Comparison of ENCODE assay signal across 11 cellular contexts in the genomic region with DNA sequence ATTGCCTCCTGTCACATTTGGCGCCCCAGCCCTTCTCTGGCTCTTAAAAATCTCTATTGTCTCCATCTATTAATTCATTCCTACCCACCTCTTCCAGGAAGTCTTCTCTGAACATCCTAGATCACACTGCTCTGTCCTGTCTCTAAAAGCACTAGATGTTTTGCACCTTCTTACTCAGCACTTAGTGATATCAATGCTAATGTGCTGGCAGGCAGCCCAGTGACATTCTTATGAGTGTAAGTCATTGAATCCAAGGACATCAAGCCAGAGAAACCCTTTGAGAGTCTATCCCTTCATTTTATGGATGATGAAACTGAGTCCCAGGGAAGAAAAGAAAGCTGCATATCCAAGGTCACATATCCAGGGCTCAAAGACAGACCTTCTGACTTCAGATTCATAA. TPM values are rescaled to one million over a fixed set of nuclear protein-coding genes. Genes with fewer than 3 reads are reported as not detected.
DNase-seq lines count a peak whose midpoint lies in the region; ATAC-seq, FAIRE-seq and TF ChIP-seq lines count a peak whose summit lies in the region.
"Had no signal": no experiment of that assay in that cellular context is flagged by ENCODE, and none has a peak within 500 bp of the region (broad histone marks: within the 10 kb centered on the region; RNA-seq: fewer than 3 reads in every experiment).

No MANE protein-coding gene starts in this region.

- peak overlapping the region; percentile 53 for H3K4me2 ChIP-seq in A549

- TF ChIP-seq EP300 in A549 (IDR thresholded peaks at IDR 0.05): no peak

- 87% methylated on average over 1 of the region's 1 CpG for WGBS in A549 (ENCODE audit: missing lambda C conversion rate)

- H3K27ac ChIP-seq in A549 (peak overlapping the region; percentile 40 to 73), SJCRH30 (no peak overlapping the region)

- no peaks in the 10 kb centered on the region for H3K36me3 ChIP-seq in SJCRH30

- ATAC-seq in A549 (peak; percentile 85 to 88), HG02642 (IDR thresholded peaks at IDR 0.05; ENCODE audit: poor library complexity, unreplicated experiment) (no peak)

- no peaks in the 10 kb centered on the region for H3K27me3 ChIP-seq in SJCRH30

- H3K4me3 ChIP-seq in A549 (no peak overlapping the region), SJCRH30 (no peak overlapping the region)

- H3K4me1 ChIP-seq in A549: peaks cover 20% of the 10 kb centered on the region
- no peaks in the 10 kb centered on the region for H3K4me1 ChIP-seq in SJCRH30

- peak; percentile 90 for FAIRE-seq in A549 (lab: Jason Lieb, UNC)

- TF ChIP-seq RAD21 in A549 (conservative IDR thresholded peaks at IDR 0.05 in 1 of 2, IDR thresholded peaks at IDR 0.05 in 1 of 2): no peak

- POLR2A ChIA-PET in A549 (lab: Yijun Ruan, JAX): no interaction called here

- H3K9me3 ChIP-seq in A549: no peaks in the 10 kb centered on the region
- H3K9me3 ChIP-seq in SJCRH30 (replicated peaks): no peaks in the 10 kb centered on the region

- DNase-seq in A549 (ENCODE audit: low read depth in 1 of 2, low spot score in 1 of 2) (peak; percentile 58 to 78), ELR (ENCODE audit: low read depth) (peak; percentile 69), SJCRH30 (peak; percentile 37 to 38), fibroblast of the conjunctiva (ENCODE audit: low read depth) (peak; percentile 24), NCI-H524 treated with DMSO at 0.1 percent for 48 hours (lab: John Stamatoyannopoulos, UW) (no peak), amniotic stem cell (lab: John Stamatoyannopoulos, UW) (no peak), NCI-H187 (lab: John Stamatoyannopoulos, UW) (no peak)
- DNase-seq: H9, midbrain, NCI-H2029 had no signal

- CTCF ChIA-PET in A549 (lab: Yijun Ruan, JAX): interaction anchor here (0.9 to 1.5 kb wide), 4 partner anchors 9 to 47 kb away, joined by 3 to 5 read pairs (median 4); no protein-coding TSS in a partner anchor

- TF ChIP-seq POLR2A in A549 (IDR thresholded peaks at IDR 0.05; ENCODE audit: low read length): no peak

- no peak for TF ChIP-seq CTCF in A549 (IDR thresholded peaks at IDR 0.05)

TF ChIP-seq in A549, 52 proteins besides CTCF, POLR2A, EP300 and RAD21:
- TF ChIP-seq ZFP36 (IDR thresholded peaks at IDR 0.05; ENCODE audit: borderline replicate concordance, partially characterized antibody) (peak; percentile 40), GATA3 (IDR thresholded peaks at IDR 0.05; ENCODE audit: borderline replicate concordance) (no peak), KDM1A (IDR thresholded peaks at IDR 0.05; ENCODE audit: low read depth) (no peak), HOXB5 (CRISPR knock-in tag; IDR thresholded peaks at IDR 0.05) (no peak), ESRRA (IDR thresholded peaks at IDR 0.05; ENCODE audit: borderline replicate concordance, low read length) (peak; percentile 37; the same call in 1 of the 2 replicates), RNF2 (IDR thresholded peaks at IDR 0.05; ENCODE audit: borderline replicate concordance, low read depth) (no peak), FOSL2 (IDR thresholded peaks at IDR 0.05) (no peak), FOSL2 (CRISPR knock-in tag; IDR thresholded peaks at IDR 0.05) (peak; percentile 58), CHD2 (IDR thresholded peaks at IDR 0.05; ENCODE audit: low read length, partially characterized antibody) (no peak), MAFK (IDR thresholded peaks at IDR 0.05; ENCODE audit: partially characterized antibody) (peak; percentile 72), FOXS1 (CRISPR knock-in tag; IDR thresholded peaks at IDR 0.05) (no peak)
- TF ChIP-seq, protein P1, sequence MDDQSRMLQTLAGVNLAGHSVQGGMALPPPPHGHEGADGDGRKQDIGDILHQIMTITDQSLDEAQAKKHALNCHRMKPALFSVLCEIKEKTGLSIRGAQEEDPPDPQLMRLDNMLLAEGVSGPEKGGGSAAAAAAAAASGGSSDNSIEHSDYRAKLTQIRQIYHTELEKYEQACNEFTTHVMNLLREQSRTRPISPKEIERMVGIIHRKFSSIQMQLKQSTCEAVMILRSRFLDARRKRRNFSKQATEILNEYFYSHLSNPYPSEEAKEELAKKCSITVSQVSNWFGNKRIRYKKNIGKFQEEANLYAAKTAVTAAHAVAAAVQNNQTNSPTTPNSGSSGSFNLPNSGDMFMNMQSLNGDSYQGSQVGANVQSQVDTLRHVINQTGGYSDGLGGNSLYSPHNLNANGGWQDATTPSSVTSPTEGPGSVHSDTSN (IDR thresholded peaks at IDR 0.05): no peak
- TF ChIP-seq, protein P2, sequence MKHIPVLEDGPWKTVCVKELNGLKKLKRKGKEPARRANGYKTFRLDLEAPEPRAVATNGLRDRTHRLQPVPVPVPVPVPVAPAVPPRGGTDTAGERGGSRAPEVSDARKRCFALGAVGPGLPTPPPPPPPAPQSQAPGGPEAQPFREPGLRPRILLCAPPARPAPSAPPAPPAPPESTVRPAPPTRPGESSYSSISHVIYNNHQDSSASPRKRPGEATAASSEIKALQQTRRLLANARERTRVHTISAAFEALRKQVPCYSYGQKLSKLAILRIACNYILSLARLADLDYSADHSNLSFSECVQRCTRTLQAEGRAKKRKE (CRISPR knock-in tag; IDR thresholded peaks at IDR 0.05; ENCODE audit: low read depth): no peak

RNA-seq across cellular contexts. Expression of a gene that starts 48.3 kb away (rescaled TPM):
- polyA plus RNA-seq in A549 (2011; rRNA removed) (0.05 and 0.06 TPM in 2 replicates), A549 (2017; fragmentation: RNase III; extraction: RNeasy Plus Mini Kit Qiagen cat#74134 plus additional on column Dnase treatment) (0.18 to 0.21 TPM (median 0.21 TPM) in 3 replicates)
- 0.04 and 0.05 TPM in 2 replicates for polyA plus RNA-seq in A549 (2012; cell fraction: cytosol; rRNA removed)
- polyA plus RNA-seq in A549 (2012; cell fraction: nucleus; rRNA removed): 0.14 and 0.24 TPM in 2 replicates
- polyA minus RNA-seq in A549 (2011; rRNA and poly(A)+ RNA removed): 0.10 TPM in 1 of 2 replicates, not detected in the other
- total RNA-seq in SJCRH30 (2014; rRNA removed; shearing (Covaris generic)): 2.1 and 2.4 TPM in 2 replicates
- total RNA-seq: H9 had no signal

Comparison
In these comparisons a context has a peak if more than half of its experiments do, and no peak if none do; other contexts are left out.
1. DNase-seq: peak in A549 (2 of 2), ELR (single experiment), SJCRH30 (2 of 2) and fibroblast of the conjunctiva (single experiment); none in NCI-H524 treated with DMSO at 0.1 percent for 48 hours (single experiment), amniotic stem cell (single experiment) and NCI-H187 (0 of 2).